In genomic region chr6:145525038-145525437, GRCh38 we compare ENCODE assay signal across 8 cellular contexts.
"Had no signal": no experiment of that assay in that cellular context is flagged by ENCODE, and none has a peak within 500 bp of the region (broad histone marks: within the 10 kb centered on the region; RNA-seq: fewer than 3 reads in every experiment).

No MANE protein-coding gene starts in this region.

- DNase-seq: GDM1, GF-D8 had no signal

- ATAC-seq: GM12878 had no signal

- FAIRE-seq: G401.6, GM12878, GM12891, GM12892, GM18507, GM19239 had no signal

- H3K4me3 ChIP-seq: GM12878 had no signal
